In genomic region chr3:13587442-13587841, GRCh38 we compare ENCODE assay signal across 19 cellular contexts.
"Had no signal": no experiment of that assay in that cellular context is flagged by ENCODE, and none has a peak within 500 bp of the region (broad histone marks: within the 10 kb centered on the region; RNA-seq: fewer than 3 reads in every experiment).

No MANE protein-coding gene starts in this region.

- H3K36me3 ChIP-seq: esophagus muscularis mucosa, lower lobe of right lung, suprapubic skin, transverse colon, uterus had no signal

- ATAC-seq: activated T-cell treated with anti-CD3 and anti-CD28 coated beads, Interleukin-2, amount 50 U/mL, for 72 hours; left colon; stimulated activated naive CD8-positive, alpha-beta T cell treated with anti-CD3 and anti-CD28 coated beads, Interleukin-15, Interleukin-2, amounts not matched to agents 100 U/mL and 50 U/mL, for 24 hours had no signal

- H3K27ac ChIP-seq: esophagus muscularis mucosa, lower lobe of right lung, suprapubic skin, transverse colon, uterus had no signal

- H3K4me1 ChIP-seq: lower lobe of right lung, transverse colon, uterus had no signal

- H3K27me3 ChIP-seq: esophagus muscularis mucosa, suprapubic skin, transverse colon, uterus had no signal

- DNase-seq: activated CD4-positive, alpha-beta T cell treated with anti-CD3 and anti-CD28 coated beads for 1 hour; activated effector memory CD4-positive, alpha-beta T cell treated with anti-CD3 and anti-CD28 coated beads, Interleukin-2, amount 50 U/mL, for 16 hours; activated naive CD4-positive, alpha-beta T cell treated with anti-CD3 and anti-CD28 coated beads, Interleukin-2, amount 50 U/mL, for 16 hours; activated T-cell treated with anti-CD3 and anti-CD28 coated beads, Interleukin-2, amount 50 U/mL, for 72 hours; cerebellar nuclear complex; cortex of kidney; left colon; lower lobe of right lung; midbrain; nucleus accumbens; retina; stimulated activated CD4-positive, alpha-beta T cell treated with anti-CD3 and anti-CD28 coated beads, Interleukin-2, amount 100 ng/mL, for 24 hours; stimulated activated naive CD8-positive, alpha-beta T cell treated with anti-CD3 and anti-CD28 coated beads, Interleukin-15, Interleukin-2, amounts not matched to agents 100 U/mL and 50 U/mL, for 24 hours; transverse colon; uterus had no signal

- H3K4me3 ChIP-seq: esophagus muscularis mucosa, lower lobe of right lung, suprapubic skin, transverse colon, uterus had no signal

- FAIRE-seq: astrocyte, islet of Langerhans had no signal

- H3K9me3 ChIP-seq: esophagus muscularis mucosa, lower lobe of right lung, suprapubic skin, transverse colon, uterus had no signal
